In genomic region chr5:38796000-38796738, GRCh38 we compare ENCODE assay signal across 16 cellular contexts. TPM values are rescaled to one million over a fixed set of nuclear protein-coding genes. Genes with fewer than 3 reads are reported as not detected.
DNase-seq lines count a peak whose midpoint lies in the region; ATAC-seq and TF ChIP-seq lines count a peak whose summit lies in the region.
"Had no signal": no experiment of that assay in that cellular context is flagged by ENCODE, and none has a peak within 500 bp of the region (broad histone marks: within the 10 kb centered on the region; RNA-seq: fewer than 3 reads in every experiment).

No MANE protein-coding gene starts in this region.

- H3K27ac Mint-ChIP-seq in activated naive CD8-positive, alpha-beta T cell treated with anti-CD3 and anti-CD28 coated beads, Interleukin-2, amount 50 U/mL, for 24 hours, result no peak overlapping the region
- H3K27ac Mint-ChIP-seq: CD8-positive, alpha-beta T cell; mesothelial cell of epicardium had no signal

- H3K4me1 ChIP-seq in upper lobe of right lung, result peaks cover 24% of the 10 kb centered on the region
- H3K4me1 ChIP-seq: pancreas had no signal

- no peaks in the 10 kb centered on the region for H3K9me3 ChIP-seq in upper lobe of right lung
- H3K9me3 ChIP-seq: pancreas had no signal

- H3K27ac ChIP-seq in upper lobe of right lung, result peak overlapping the region; percentile 70
- H3K27ac ChIP-seq: hepatocyte, pancreas had no signal

- TF ChIP-seq CTCF in upper lobe of right lung (IDR thresholded peaks at IDR 0.05), result no peak

- no peak overlapping the region for H3K4me3 ChIP-seq in upper lobe of right lung
- H3K4me3 ChIP-seq: hepatocyte, pancreas had no signal

- no peak for DNase-seq in activated naive CD8-positive, alpha-beta T cell treated with anti-CD3 and anti-CD28 coated beads, Interleukin-2, amount 50 U/mL, for 24 hours
- DNase-seq in globus pallidus (ENCODE audit: low spot score), result peak; percentile 54
- peak; percentile 90 for DNase-seq in posterior vena cava (ENCODE audit: low spot score)
- no peak for DNase-seq in upper lobe of right lung
- DNase-seq in NCI-H2171 treated with DMSO at 0.1 percent for 48 hours (lab: John Stamatoyannopoulos, UW), result no peak
- DNase-seq in NCI-H146 treated with DMSO at 0.1 percent for 48 hours (lab: John Stamatoyannopoulos, UW; ENCODE audit: unreplicated experiment), result no peak
- DNase-seq in occipital lobe (lab: John Stamatoyannopoulos, UW), result no peak
- DNase-seq: amniotic stem cell; CD8-positive, alpha-beta T cell; effector CD8-positive, alpha-beta T cell; NCI-H1092 treated with DMSO at 0.1 percent for 48 hours; pancreas; stimulated activated CD4-positive, alpha-beta T cell treated with anti-CD3 and anti-CD28 coated beads, Interleukin-4, amount 100 ng/mL, for 1 hour; stimulated activated naive CD4-positive, alpha-beta T cell treated with Interleukin-2 at 50 U/mL for 16 hours had no signal

- H3K27me3 ChIP-seq in upper lobe of right lung, result no peaks in the 10 kb centered on the region
- H3K27me3 ChIP-seq: hepatocyte, pancreas had no signal

- peaks cover 25% of the 10 kb centered on the region for H3K27me3 Mint-ChIP-seq in activated naive CD8-positive, alpha-beta T cell treated with anti-CD3 and anti-CD28 coated beads, Interleukin-2, amount 50 U/mL, for 24 hours

- H3K36me3 ChIP-seq in upper lobe of right lung, result no peaks in the 10 kb centered on the region
- H3K36me3 ChIP-seq: pancreas had no signal

- peak; percentile 62 for ATAC-seq in activated naive CD8-positive, alpha-beta T cell treated with anti-CD3 and anti-CD28 coated beads, Interleukin-2, amount 50 U/mL, for 24 hours
- peak; percentile 31 for ATAC-seq in upper lobe of right lung
- ATAC-seq: CD8-positive, alpha-beta T cell had no signal

- no peak overlapping the region for H3K4me3 Mint-ChIP-seq in activated naive CD8-positive, alpha-beta T cell treated with anti-CD3 and anti-CD28 coated beads, Interleukin-2, amount 50 U/mL, for 24 hours
- H3K4me3 Mint-ChIP-seq: CD8-positive, alpha-beta T cell; mesothelial cell of epicardium had no signal

- H3K9me3 Mint-ChIP-seq in activated naive CD8-positive, alpha-beta T cell treated with anti-CD3 and anti-CD28 coated beads, Interleukin-2, amount 50 U/mL, for 24 hours, result no peaks in the 10 kb centered on the region
- H3K9me3 Mint-ChIP-seq: CD8-positive, alpha-beta T cell; mesothelial cell of epicardium had no signal

- intact Hi-C loops in posterior vena cava (cut with DNase I) (no loop called here), upper lobe of right lung (cut with DNase I) (no loop called here)

- peaks cover 4% of the 10 kb centered on the region for H3K4me1 Mint-ChIP-seq in activated naive CD8-positive, alpha-beta T cell treated with anti-CD3 and anti-CD28 coated beads, Interleukin-2, amount 50 U/mL, for 24 hours
- H3K4me1 Mint-ChIP-seq: mesothelial cell of epicardium had no signal

- H3K36me3 Mint-ChIP-seq in activated naive CD8-positive, alpha-beta T cell treated with anti-CD3 and anti-CD28 coated beads, Interleukin-2, amount 50 U/mL, for 24 hours (ENCODE audit: low read depth), result no peaks in the 10 kb centered on the region
- H3K36me3 Mint-ChIP-seq: CD8-positive, alpha-beta T cell; mesothelial cell of epicardium had no signal

RNA-seq across cellular contexts. Expression of gene OSMR, which starts 49.6 kb away (rescaled TPM):
- total RNA-seq in posterior vena cava (100 to 1,000 TPM; 111 to 149 TPM), upper lobe of right lung (85.6 TPM), occipital lobe (2.0 TPM)
- total RNA-seq: CD8-positive, alpha-beta T cell had no signal

Comparison
In these comparisons a context has a peak if more than half of its experiments do, and no peak if none do; other contexts are left out.
1. DNase-seq: peak in globus pallidus (single experiment) and posterior vena cava (single experiment); none in activated naive CD8-positive, alpha-beta T cell treated with anti-CD3 and anti-CD28 coated beads, Interleukin-2, amount 50 U/mL, for 24 hours (single experiment), upper lobe of right lung (single experiment), NCI-H2171 treated with DMSO at 0.1 percent for 48 hours (single experiment), NCI-H146 treated with DMSO at 0.1 percent for 48 hours (single experiment) and occipital lobe (single experiment).
2. RNA of gene OSMR, which starts 49.6 kb away (total RNA-seq): 111 to 149 TPM in posterior vena cava and 85.6 TPM in upper lobe of right lung (single experiment); 2.0 TPM in occipital lobe (single experiment); every median in the first group is over 10 times any median in the second.